1 cellular context compared by ENCODE assay signal in genomic region chr11:112024178-112024777, GRCh38.
A peak's percentile ranks its signal among the peaks of the same experiment; 100 is the strongest.
TF ChIP-seq lines count a peak whose summit lies in the region.

No MANE protein-coding gene starts in this region.

TF ChIP-seq in K562, 482 proteins besides CTCF, POLR2A, EP300 and RAD21 (continued from another document and continues in another):
- TF ChIP-seq E2F6 (IDR thresholded peaks at IDR 0.05; ENCODE audit: borderline replicate concordance in 1 of 2, extremely low read depth in 1 of 2, insufficient read depth in 1 of 2, insufficient read length in 1 of 2, low read depth in 1 of 2, low read length in 1 of 2, poor library complexity in 1 of 2, severe bottlenecking in 1 of 2) = peak in 1 of 2 experiments; percentile 24
- TF ChIP-seq L3MBTL2 (IDR thresholded peaks at IDR 0.05) = peak; percentile 47
- TF ChIP-seq KHSRP (IDR thresholded peaks at IDR 0.05) = no peak
- TF ChIP-seq CTCFL (IDR thresholded peaks at IDR 0.05; ENCODE audit: borderline replicate concordance, insufficient read depth, low read depth, low read length, poor library complexity, severe bottlenecking) = no peak
- peak; percentile 69; the same call in 1 of the 2 replicates for TF ChIP-seq SPI1 (IDR thresholded peaks at IDR 0.05; ENCODE audit: borderline replicate concordance, low read depth, low read length)
- TF ChIP-seq VEZF1 (CRISPR knock-in tag; IDR thresholded peaks at IDR 0.05) = peak; percentile 22; the same call in 1 of the 2 replicates
- 0 out of 4 replicates have a peak, but pooled peaks of 1 of the 2 experiments have one; percentile 6 for TF ChIP-seq ZNF318 (IDR thresholded peaks at IDR 0.05; ENCODE audit: borderline replicate concordance in 1 of 2, low read depth in 1 of 2)
- TF ChIP-seq POLR2AphosphoS2 (IDR thresholded peaks at IDR 0.05; ENCODE audit: low read length) = no peak
- no peak for TF ChIP-seq ZNF253 (CRISPR knock-in tag; conservative IDR thresholded peaks at IDR 0.05)
- TF ChIP-seq MYC (IDR thresholded peaks at IDR 0.05; ENCODE audit: low read depth, low read length) = peak; percentile 69; the same call in 1 of the 2 replicates
- no peak for TF ChIP-seq MYC (CRISPR knock-in tag; IDR thresholded peaks at IDR 0.05; ENCODE audit: borderline replicate concordance, low read depth)
- peak; percentile 82 for TF ChIP-seq PRDM10 (IDR thresholded peaks at IDR 0.05; ENCODE audit: partially characterized antibody)
- no peak for TF ChIP-seq ADNP (tag; IDR thresholded peaks at IDR 0.05)
- TF ChIP-seq ZNF12 (CRISPR knock-in tag; IDR thresholded peaks at IDR 0.05) = no peak
- peak; percentile 16 for TF ChIP-seq TAL1 (IDR thresholded peaks at IDR 0.05)
- TF ChIP-seq MNT (conservative IDR thresholded peaks at IDR 0.05) = peak; percentile 17 to 53; a peak in 2 of 4 replicates
- no peak for TF ChIP-seq ARID3B (CRISPR knock-in tag; IDR thresholded peaks at IDR 0.05; ENCODE audit: borderline replicate concordance)
- 0 out of 2 replicates have a peak, but pooled peaks have one; percentile 44 for TF ChIP-seq CHAMP1 (IDR thresholded peaks at IDR 0.05)
- TF ChIP-seq ZNF592 (IDR thresholded peaks at IDR 0.05) = peak; percentile 75
